Comparison of ENCODE assay signal across 23 cellular contexts in the genomic region with DNA sequence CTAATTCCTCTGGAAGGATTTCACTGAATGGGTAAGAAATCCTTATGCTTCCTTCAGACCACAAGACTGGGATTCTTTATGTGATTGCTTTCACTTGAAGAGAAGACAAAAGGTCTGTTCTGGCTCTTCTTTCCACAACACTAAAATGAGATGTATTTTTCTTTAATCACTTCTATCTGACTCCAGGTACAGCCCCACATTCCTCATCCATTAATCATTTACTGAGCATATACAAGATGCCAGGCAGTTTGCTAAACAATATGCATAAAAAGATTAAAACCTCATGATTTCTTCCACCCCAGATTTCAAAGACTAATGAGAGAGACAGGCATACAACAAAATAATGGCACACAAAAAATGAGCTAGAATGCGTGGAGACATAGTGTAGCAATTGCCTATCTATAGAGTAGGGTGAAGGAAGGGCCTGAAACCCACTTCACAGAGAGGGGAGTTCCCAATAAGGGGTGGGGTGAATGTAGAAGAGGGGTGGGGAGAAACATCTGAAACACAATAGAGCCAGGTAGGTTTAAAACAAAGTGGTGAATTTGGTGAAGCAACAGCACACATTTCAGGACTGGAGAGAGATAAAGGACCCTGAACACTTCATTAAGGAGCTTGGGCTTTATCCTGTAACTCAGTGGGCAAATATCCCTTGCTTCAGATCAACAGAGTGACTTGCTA.
"Had no signal": no experiment of that assay in that cellular context is flagged by ENCODE, and none has a peak within 500 bp of the region (broad histone marks: within the 10 kb centered on the region; RNA-seq: fewer than 3 reads in every experiment).

No MANE protein-coding gene starts in this region.

- H3K36me3 Mint-ChIP-seq: activated CD4-positive, alpha-beta memory T cell treated with anti-CD3 and anti-CD28 coated beads for 36 hours; activated naive CD8-positive, alpha-beta T cell treated with anti-CD3 and anti-CD28 coated beads for 36 hours; natural killer cell; type B pancreatic cell had no signal

- H3K36me3 ChIP-seq: cardiac muscle cell, thoracic aorta, vagina had no signal

- H3K9me3 Mint-ChIP-seq: activated CD4-positive, alpha-beta memory T cell treated with anti-CD3 and anti-CD28 coated beads for 36 hours; activated naive CD8-positive, alpha-beta T cell treated with anti-CD3 and anti-CD28 coated beads for 36 hours; natural killer cell; T-helper 1 cell treated with Interleukin-12 subunit alpha and Interleukin-12 subunit beta and Interleukin-4 antibody, amounts not matched to agents 30 μg/mL and 1 μg/mL, for 36 hours; type B pancreatic cell had no signal

- H3K4me3 Mint-ChIP-seq: activated CD4-positive, alpha-beta memory T cell treated with anti-CD3 and anti-CD28 coated beads for 36 hours; activated naive CD8-positive, alpha-beta T cell treated with anti-CD3 and anti-CD28 coated beads for 36 hours; natural killer cell; T-helper 1 cell treated with Interleukin-12 subunit alpha and Interleukin-12 subunit beta and Interleukin-4 antibody, amounts not matched to agents 30 μg/mL and 1 μg/mL, for 36 hours; type B pancreatic cell had no signal

- H3K9me3 ChIP-seq: thoracic aorta, vagina had no signal

- H3K4me1 ChIP-seq: vagina had no signal

- H3K4me1 Mint-ChIP-seq: natural killer cell had no signal

- H3K27me3 Mint-ChIP-seq: activated naive CD8-positive, alpha-beta T cell treated with anti-CD3 and anti-CD28 coated beads for 36 hours had no signal

- H3K27me3 ChIP-seq: cardiac muscle cell, vagina had no signal

- H3K27ac Mint-ChIP-seq: activated CD4-positive, alpha-beta memory T cell treated with anti-CD3 and anti-CD28 coated beads for 36 hours; activated naive CD8-positive, alpha-beta T cell treated with anti-CD3 and anti-CD28 coated beads for 36 hours; natural killer cell; progenitor cell of endocrine pancreas; T-helper 1 cell treated with Interleukin-12 subunit alpha and Interleukin-12 subunit beta and Interleukin-4 antibody, amounts not matched to agents 30 μg/mL and 1 μg/mL, for 36 hours; type B pancreatic cell had no signal

- ATAC-seq: natural killer cell had no signal

- H3K4me3 ChIP-seq: cardiac muscle cell, lung, thoracic aorta, vagina had no signal

- DNase-seq: activated CD4-positive, alpha-beta memory T cell treated with anti-CD3 and anti-CD28 coated beads for 36 hours; activated CD4-positive, alpha-beta T cell treated with anti-CD3 and anti-CD28 coated beads for 48 hours; activated CD4-positive, CD25-positive, alpha-beta regulatory T cell; activated naive CD4-positive, alpha-beta T cell treated with Interleukin-2 at 50 U/mL for 16 hours; activated naive CD8-positive, alpha-beta T cell treated with anti-CD3 and anti-CD28 coated beads for 36 hours; activated T-cell treated with anti-CD3 and anti-CD28 coated beads, Interleukin-2, amount 50 U/mL, for 48 hours; amniotic stem cell; effector CD4-positive, alpha-beta T cell; glutamatergic neuron; hippocampal formation; islet precursor cell; midbrain; natural killer cell; stimulated activated CD4-positive, alpha-beta T cell treated with anti-CD3 and anti-CD28 coated beads, Interleukin-4, amount 100 ng/mL, for 1 hour; stimulated activated naive CD4-positive, alpha-beta T cell; T1000 had no signal

- H3K27ac ChIP-seq: cardiac muscle cell, thoracic aorta, vagina had no signal
